In the genomic region with DNA sequence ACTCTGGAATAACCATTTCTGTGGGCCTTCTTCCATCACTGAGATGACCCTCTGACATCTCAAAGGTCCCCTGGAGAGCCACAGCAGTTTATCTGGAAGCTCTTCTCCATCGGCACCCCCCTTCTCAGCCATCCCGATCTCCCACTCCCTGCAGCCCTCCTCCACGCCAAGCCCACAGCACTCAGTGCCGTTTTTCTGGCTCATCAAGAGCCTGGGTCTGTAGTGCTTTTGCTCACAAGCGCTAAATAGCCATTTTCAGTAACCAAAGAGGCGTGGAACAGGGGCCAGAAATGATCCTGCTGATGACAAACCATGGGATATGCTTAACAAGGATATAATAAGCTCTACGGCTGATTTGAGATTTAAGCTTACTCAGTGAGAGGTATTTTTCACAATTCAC, we compare ENCODE assay signal across 36 cellular contexts. TPM values are rescaled to one million over a fixed set of nuclear protein-coding genes. Genes with fewer than 3 reads are reported as not detected.
"Had no signal": no experiment of that assay in that cellular context is flagged by ENCODE, and none has a peak within 500 bp of the region (broad histone marks: within the 10 kb centered on the region; RNA-seq: fewer than 3 reads in every experiment).

No MANE protein-coding gene starts in this region.

- H3K9me3 ChIP-seq: body of pancreas, breast epithelium had no signal

- H3K27ac ChIP-seq: body of pancreas, brain microvascular endothelial cell, breast epithelium, VCaP had no signal

- H3K4me3 Mint-ChIP-seq: activated B cell treated with CpG ODN at 0.5 μM for 24 hours; activated CD4-positive, alpha-beta memory T cell treated with anti-CD3 and anti-CD28 coated beads for 36 hours; activated CD4-positive, alpha-beta T cell treated with anti-CD3 and anti-CD28 coated beads, Interleukin-2, amount 10 ng/mL, durations not matched to agents 24 days and 14 days; activated CD8-positive, alpha-beta T cell treated with anti-CD3 and anti-CD28 coated beads for 36 hours; activated naive CD4-positive, alpha-beta T cell treated with anti-CD3 and anti-CD28 coated beads, Interleukin-2, amount 10 ng/mL, durations not matched to agents 7 days and 5 days; activated naive CD4-positive, alpha-beta T cell treated with anti-CD3 and anti-CD28 coated beads, Interleukin-2, amount 50 U/mL, for 24 hours; activated naive CD8-positive, alpha-beta T cell; activated naive CD8-positive, alpha-beta T cell treated with anti-CD3 and anti-CD28 coated beads, Interleukin-2, amount 10 ng/mL, durations not matched to agents 7 days and 5 days; activated naive CD8-positive, alpha-beta T cell treated with anti-CD3 and anti-CD28 coated beads, Interleukin-2, amount 50 U/mL, for 24 hours; activated T-cell treated with anti-CD3 and anti-CD28 coated beads, Interleukin-2, amount 50 U/mL, for 4 hours; activated T-cell treated with anti-CD3 and anti-CD28 coated beads, Interleukin-2, amount 50 U/mL, for 72 hours; activated T-helper 1 cell treated with anti-CD3 and anti-CD28 coated beads, Interleukin-12 subunit alpha, Interleukin-12 subunit beta, Interleukin-2, Interleukin-4 antibody, amounts not matched to agents 30 ng/mL and 10 ng/mL and 1 ng/mL, durations not matched to agents 14 hours and 24 hours and 36 hours; activated T-helper 17 cell treated with anti-CD3 and anti-CD28 coated beads, Interleukin-2, amount 50 U/mL, for 72 hours; T-helper 1 cell treated with Interleukin-12 subunit alpha and Interleukin-12 subunit beta and Interleukin-4 antibody, amounts not matched to agents 30 μg/mL and 1 μg/mL, for 36 hours; T-helper 2 cell treated with Interferon-gamma antibody and Interleukin-4, amounts not matched to agents 5 μg/mL and 100 μg/mL, for 36 hours had no signal

- H3K4me3 ChIP-seq: body of pancreas, breast epithelium had no signal

- H3K27me3 ChIP-seq: body of pancreas, brain microvascular endothelial cell, breast epithelium had no signal

- H3K36me3 Mint-ChIP-seq: activated CD4-positive, alpha-beta memory T cell treated with anti-CD3 and anti-CD28 coated beads for 36 hours; activated naive CD4-positive, alpha-beta T cell treated with anti-CD3 and anti-CD28 coated beads, Interleukin-2, amount 10 ng/mL, durations not matched to agents 7 days and 5 days; activated naive CD4-positive, alpha-beta T cell treated with anti-CD3 and anti-CD28 coated beads, Interleukin-2, amount 50 U/mL, for 24 hours; activated naive CD8-positive, alpha-beta T cell; activated naive CD8-positive, alpha-beta T cell treated with anti-CD3 and anti-CD28 coated beads, Interleukin-2, amount 10 ng/mL, durations not matched to agents 7 days and 5 days had no signal

- H3K36me3 ChIP-seq: brain microvascular endothelial cell, breast epithelium had no signal

- H3K4me1 Mint-ChIP-seq: activated B cell treated with CpG ODN at 0.5 μM for 24 hours; activated CD4-positive, alpha-beta T cell treated with anti-CD3 and anti-CD28 coated beads, Interleukin-2, amount 10 ng/mL, durations not matched to agents 24 days and 14 days; activated naive CD4-positive, alpha-beta T cell treated with anti-CD3 and anti-CD28 coated beads, Interleukin-2, amount 10 ng/mL, durations not matched to agents 7 days and 5 days; activated naive CD4-positive, alpha-beta T cell treated with anti-CD3 and anti-CD28 coated beads, Interleukin-2, amount 50 U/mL, for 24 hours; activated naive CD8-positive, alpha-beta T cell treated with anti-CD3 and anti-CD28 coated beads, Interleukin-2, amount 10 ng/mL, durations not matched to agents 7 days and 5 days; activated naive CD8-positive, alpha-beta T cell treated with anti-CD3 and anti-CD28 coated beads, Interleukin-2, amount 50 U/mL, for 24 hours; activated T-helper 17 cell treated with anti-CD3 and anti-CD28 coated beads, Interleukin-2, amount 50 U/mL, for 72 hours had no signal

- H3K9me3 Mint-ChIP-seq: activated B cell treated with CpG ODN at 0.5 μM for 24 hours; activated CD4-positive, alpha-beta memory T cell treated with anti-CD3 and anti-CD28 coated beads for 36 hours; activated CD4-positive, alpha-beta T cell treated with anti-CD3 and anti-CD28 coated beads, Interleukin-2, amount 10 ng/mL, durations not matched to agents 24 days and 14 days; activated CD8-positive, alpha-beta T cell treated with anti-CD3 and anti-CD28 coated beads for 36 hours; activated naive CD4-positive, alpha-beta T cell treated with anti-CD3 and anti-CD28 coated beads, Interleukin-2, amount 10 ng/mL, durations not matched to agents 7 days and 5 days; activated naive CD4-positive, alpha-beta T cell treated with anti-CD3 and anti-CD28 coated beads, Interleukin-2, amount 50 U/mL, for 24 hours; activated naive CD8-positive, alpha-beta T cell treated with anti-CD3 and anti-CD28 coated beads, Interleukin-2, amount 10 ng/mL, durations not matched to agents 7 days and 5 days; activated naive CD8-positive, alpha-beta T cell treated with anti-CD3 and anti-CD28 coated beads, Interleukin-2, amount 50 U/mL, for 24 hours; activated T-cell treated with anti-CD3 and anti-CD28 coated beads, Interleukin-2, amount 50 U/mL, for 4 hours; activated T-cell treated with anti-CD3 and anti-CD28 coated beads, Interleukin-2, amount 50 U/mL, for 72 hours; activated T-helper 1 cell treated with anti-CD3 and anti-CD28 coated beads, Interleukin-12 subunit alpha, Interleukin-12 subunit beta, Interleukin-2, Interleukin-4 antibody, amounts not matched to agents 30 ng/mL and 10 ng/mL and 1 ng/mL, durations not matched to agents 14 hours and 24 hours and 36 hours; activated T-helper 17 cell treated with anti-CD3 and anti-CD28 coated beads, Interleukin-2, amount 50 U/mL, for 72 hours; T-helper 1 cell treated with Interleukin-12 subunit alpha and Interleukin-12 subunit beta and Interleukin-4 antibody, amounts not matched to agents 30 μg/mL and 1 μg/mL, for 36 hours; T-helper 2 cell treated with Interferon-gamma antibody and Interleukin-4, amounts not matched to agents 5 μg/mL and 100 μg/mL, for 36 hours had no signal

- H3K27ac Mint-ChIP-seq: activated B cell treated with CpG ODN at 0.5 μM for 24 hours; activated CD4-positive, alpha-beta memory T cell treated with anti-CD3 and anti-CD28 coated beads for 36 hours; activated CD4-positive, alpha-beta T cell treated with anti-CD3 and anti-CD28 coated beads, Interleukin-2, amount 10 ng/mL, durations not matched to agents 24 days and 14 days; activated CD8-positive, alpha-beta T cell treated with anti-CD3 and anti-CD28 coated beads for 36 hours; activated naive CD4-positive, alpha-beta T cell treated with anti-CD3 and anti-CD28 coated beads, Interleukin-2, amount 10 ng/mL, durations not matched to agents 7 days and 5 days; activated naive CD4-positive, alpha-beta T cell treated with anti-CD3 and anti-CD28 coated beads, Interleukin-2, amount 50 U/mL, for 24 hours; activated naive CD8-positive, alpha-beta T cell; activated naive CD8-positive, alpha-beta T cell treated with anti-CD3 and anti-CD28 coated beads, Interleukin-2, amount 10 ng/mL, durations not matched to agents 7 days and 5 days; activated naive CD8-positive, alpha-beta T cell treated with anti-CD3 and anti-CD28 coated beads, Interleukin-2, amount 50 U/mL, for 24 hours; activated T-cell treated with anti-CD3 and anti-CD28 coated beads, Interleukin-2, amount 50 U/mL, for 72 hours; activated T-helper 1 cell treated with anti-CD3 and anti-CD28 coated beads, Interleukin-12 subunit alpha, Interleukin-12 subunit beta, Interleukin-2, Interleukin-4 antibody, amounts not matched to agents 30 ng/mL and 10 ng/mL and 1 ng/mL, durations not matched to agents 14 hours and 24 hours and 36 hours; activated T-helper 17 cell treated with anti-CD3 and anti-CD28 coated beads, Interleukin-2, amount 50 U/mL, for 72 hours; T-helper 1 cell treated with Interleukin-12 subunit alpha and Interleukin-12 subunit beta and Interleukin-4 antibody, amounts not matched to agents 30 μg/mL and 1 μg/mL, for 36 hours; T-helper 2 cell treated with Interferon-gamma antibody and Interleukin-4, amounts not matched to agents 5 μg/mL and 100 μg/mL, for 36 hours had no signal

- ATAC-seq: activated CD8-positive, alpha-beta T cell treated with anti-CD3 and anti-CD28 coated beads for 36 hours; activated naive CD8-positive, alpha-beta T cell treated with anti-CD3 and anti-CD28 coated beads, Interleukin-2, amount 50 U/mL, for 24 hours; activated T-cell treated with anti-CD3 and anti-CD28 coated beads, Interleukin-2, amount 50 U/mL, for 4 hours; activated T-cell treated with anti-CD3 and anti-CD28 coated beads, Interleukin-2, amount 50 U/mL, for 72 hours; activated T-helper 17 cell treated with anti-CD3 and anti-CD28 coated beads, Interleukin-2, amount 50 U/mL, for 72 hours; body of pancreas had no signal

- H3K4me1 ChIP-seq: body of pancreas, breast epithelium had no signal

- DNase-seq: activated B cell treated with CpG ODN at 0.5 μM for 24 hours; activated CD4-positive, alpha-beta memory T cell treated with anti-CD3 and anti-CD28 coated beads for 36 hours; activated CD4-positive, alpha-beta T cell treated with anti-CD3 and anti-CD28 coated beads for 4 hours; activated CD4-positive, alpha-beta T cell treated with anti-CD3 and anti-CD28 coated beads, Interleukin-2, amount 10 ng/mL, durations not matched to agents 24 days and 14 days; activated CD4-positive, alpha-beta T cell treated with anti-CD3 and anti-CD28 coated beads, Interleukin-2, amount 50 U/mL, for 1 hour; activated CD4-positive, alpha-beta T cell treated with anti-CD3 and anti-CD28 coated beads, Interleukin-2, amount 50 U/mL, for 4 hours; activated CD4-positive, CD25-positive, alpha-beta regulatory T cell treated with anti-CD3 and anti-CD28 coated beads, Interleukin-2, amount 50 U/mL, for 72 hours; activated CD8-positive, alpha-beta memory T cell treated with anti-CD3 and anti-CD28 coated beads, Interleukin-2, amount 50 U/mL, for 4 hours; activated CD8-positive, alpha-beta T cell treated with anti-CD3 and anti-CD28 coated beads for 36 hours; activated effector memory CD4-positive, alpha-beta T cell treated with anti-CD3 and anti-CD28 coated beads, Interleukin-2, amount 50 U/mL, for 16 hours; activated gamma-delta T cell treated with Interleukin-2 at 50 U/mL for 16 hours; activated naive CD4-positive, alpha-beta T cell; activated naive CD4-positive, alpha-beta T cell treated with anti-CD3 and anti-CD28 coated beads, Interleukin-2, amount 10 ng/mL, durations not matched to agents 7 days and 5 days; activated naive CD8-positive, alpha-beta T cell treated with anti-CD3 and anti-CD28 coated beads, Interleukin-2, amount 10 ng/mL, durations not matched to agents 7 days and 5 days; activated naive CD8-positive, alpha-beta T cell treated with anti-CD3 and anti-CD28 coated beads, Interleukin-2, amount 50 U/mL, for 24 hours; activated T-cell treated with anti-CD3 and anti-CD28 coated beads for 4 hours; activated T-cell treated with anti-CD3 and anti-CD28 coated beads, Interleukin-2, amount 50 U/mL, for 1 hour; activated T-cell treated with anti-CD3 and anti-CD28 coated beads, Interleukin-2, amount 50 U/mL, for 4 hours; activated T-cell treated with anti-CD3 and anti-CD28 coated beads, Interleukin-2, amount 50 U/mL, for 72 hours; amygdala; aorta; body of pancreas; brain microvascular endothelial cell; central memory CD4-positive, alpha-beta T cell; T-helper 1 cell; T-helper 2 cell; T-helper 9 cell had no signal

- H3K27me3 Mint-ChIP-seq: activated CD4-positive, alpha-beta memory T cell treated with anti-CD3 and anti-CD28 coated beads for 36 hours; activated CD4-positive, alpha-beta T cell treated with anti-CD3 and anti-CD28 coated beads, Interleukin-2, amount 10 ng/mL, durations not matched to agents 24 days and 14 days; activated naive CD4-positive, alpha-beta T cell treated with anti-CD3 and anti-CD28 coated beads, Interleukin-2, amount 50 U/mL, for 24 hours; activated naive CD8-positive, alpha-beta T cell; activated T-helper 17 cell treated with anti-CD3 and anti-CD28 coated beads, Interleukin-2, amount 50 U/mL, for 72 hours had no signal

RNA-seq across cellular contexts. Expression of gene SEC16B, which starts 17.6 kb away (rescaled TPM):
- total RNA-seq: activated B cell treated with CpG ODN at 0.5 μM for 24 hours; activated CD4-positive, alpha-beta memory T cell treated with anti-CD3 and anti-CD28 coated beads for 36 hours; activated CD4-positive, alpha-beta T cell treated with anti-CD3 and anti-CD28 coated beads, Interleukin-2, amount 10 ng/mL, durations not matched to agents 24 days and 14 days; activated CD8-positive, alpha-beta memory T cell treated with anti-CD3 and anti-CD28 coated beads for 36 hours; activated CD8-positive, alpha-beta T cell treated with anti-CD3 and anti-CD28 coated beads for 36 hours; activated T-cell treated with anti-CD3 and anti-CD28 coated beads, Interleukin-2, amount 50 U/mL, for 4 hours; activated T-cell treated with anti-CD3 and anti-CD28 coated beads, Interleukin-2, amount 50 U/mL, for 72 hours; activated T-helper 1 cell treated with anti-CD3 and anti-CD28 coated beads, Interleukin-12 subunit alpha, Interleukin-12 subunit beta, Interleukin-2, Interleukin-4 antibody, amounts not matched to agents 30 ng/mL and 10 ng/mL and 1 ng/mL, durations not matched to agents 14 hours and 24 hours and 36 hours; activated T-helper 17 cell treated with anti-CD3 and anti-CD28 coated beads, Interleukin-2, amount 50 U/mL, for 72 hours had no signal
